In the genomic region with DNA sequence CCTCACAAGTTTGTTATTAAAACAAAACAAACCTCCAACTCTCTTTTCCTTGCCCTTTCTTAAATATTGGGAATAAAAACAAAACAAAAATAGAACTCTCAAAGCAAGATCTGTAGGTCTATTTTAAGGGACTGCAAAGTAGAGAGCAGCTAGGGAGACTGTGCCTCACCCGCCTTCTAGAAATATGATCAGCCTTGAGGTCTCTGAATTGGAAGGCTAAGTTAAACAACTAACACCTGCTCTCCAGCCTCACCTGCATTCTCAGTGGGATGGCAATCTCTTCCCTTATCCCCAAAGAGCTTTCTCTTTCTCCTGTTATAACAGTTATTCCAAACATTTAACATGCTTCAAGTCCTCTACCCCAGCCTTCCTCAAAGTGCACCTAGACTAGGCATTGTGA, we compare ENCODE assay signal across 19 cellular contexts.
"Had no signal": no experiment of that assay in that cellular context is flagged by ENCODE, and none has a peak within 500 bp of the region (broad histone marks: within the 10 kb centered on the region; RNA-seq: fewer than 3 reads in every experiment).

No MANE protein-coding gene starts in this region.

- H3K27me3 ChIP-seq: adrenal gland, hepatocyte, ovary, stomach, upper lobe of left lung had no signal

- ATAC-seq: activated naive CD4-positive, alpha-beta T cell treated with anti-CD3 and anti-CD28 coated beads, Interleukin-2, amount 50 U/mL, for 72 hours; left colon; lower lobe of right lung; natural killer cell; sciatic nerve; stimulated activated effector memory CD8-positive, alpha-beta T cell treated with anti-CD3 and anti-CD28 coated beads, Interleukin-12 subunit alpha, Interleukin-12 subunit beta, amount 100 ng/mL, for 72 hours had no signal

- H3K27ac Mint-ChIP-seq: activated naive CD4-positive, alpha-beta T cell treated with anti-CD3 and anti-CD28 coated beads, Interleukin-2, amount 50 U/mL, for 72 hours; endodermal cell; natural killer cell; stimulated activated effector memory CD8-positive, alpha-beta T cell treated with anti-CD3 and anti-CD28 coated beads, Interleukin-12 subunit alpha, Interleukin-12 subunit beta, amount 100 ng/mL, for 72 hours had no signal

- H3K36me3 ChIP-seq: adrenal gland, lower lobe of right lung, ovary, stomach, upper lobe of left lung, WERI-Rb-1 had no signal

- H3K4me1 Mint-ChIP-seq: natural killer cell; stimulated activated effector memory CD8-positive, alpha-beta T cell treated with anti-CD3 and anti-CD28 coated beads, Interleukin-12 subunit alpha, Interleukin-12 subunit beta, amount 100 ng/mL, for 72 hours had no signal

- H3K9me3 Mint-ChIP-seq: activated naive CD4-positive, alpha-beta T cell treated with anti-CD3 and anti-CD28 coated beads, Interleukin-2, amount 50 U/mL, for 72 hours; stimulated activated effector memory CD8-positive, alpha-beta T cell treated with anti-CD3 and anti-CD28 coated beads, Interleukin-12 subunit alpha, Interleukin-12 subunit beta, amount 100 ng/mL, for 72 hours had no signal

- H3K9me3 ChIP-seq: adrenal gland, lower lobe of right lung, upper lobe of left lung had no signal

- H3K4me1 ChIP-seq: adrenal gland, lower lobe of right lung, stomach, upper lobe of left lung had no signal

- H3K4me3 ChIP-seq: adrenal gland, hepatocyte, lower lobe of right lung, ovary, stomach, upper lobe of left lung had no signal

- H3K36me3 Mint-ChIP-seq: activated naive CD4-positive, alpha-beta T cell treated with anti-CD3 and anti-CD28 coated beads, Interleukin-2, amount 50 U/mL, for 72 hours; natural killer cell; stimulated activated effector memory CD8-positive, alpha-beta T cell treated with anti-CD3 and anti-CD28 coated beads, Interleukin-12 subunit alpha, Interleukin-12 subunit beta, amount 100 ng/mL, for 72 hours had no signal

- H3K27ac ChIP-seq: adrenal gland, epithelial cell of prostate, hepatocyte, lower lobe of right lung, ovary, stomach, upper lobe of left lung, WERI-Rb-1 had no signal

- H3K4me3 Mint-ChIP-seq: endodermal cell; natural killer cell; stimulated activated effector memory CD8-positive, alpha-beta T cell treated with anti-CD3 and anti-CD28 coated beads, Interleukin-12 subunit alpha, Interleukin-12 subunit beta, amount 100 ng/mL, for 72 hours had no signal

- DNase-seq: activated CD4-positive, alpha-beta T cell treated with anti-CD3 and anti-CD28 coated beads, Interleukin-2, amount 50 U/mL, for 4 hours; activated gamma-delta T cell; adrenal gland; endodermal cell; foreskin fibroblast; left colon; lower lobe of right lung; natural killer cell; ovary; stimulated activated CD4-positive, alpha-beta T cell treated with anti-CD3 and anti-CD28 coated beads, Interleukin-4, amount 100 ng/mL, for 24 hours; stomach; T-helper 2 cell; upper lobe of left lung; WERI-Rb-1 had no signal
